Comparison of ENCODE assay signal across 8 cellular contexts in the genomic region with DNA sequence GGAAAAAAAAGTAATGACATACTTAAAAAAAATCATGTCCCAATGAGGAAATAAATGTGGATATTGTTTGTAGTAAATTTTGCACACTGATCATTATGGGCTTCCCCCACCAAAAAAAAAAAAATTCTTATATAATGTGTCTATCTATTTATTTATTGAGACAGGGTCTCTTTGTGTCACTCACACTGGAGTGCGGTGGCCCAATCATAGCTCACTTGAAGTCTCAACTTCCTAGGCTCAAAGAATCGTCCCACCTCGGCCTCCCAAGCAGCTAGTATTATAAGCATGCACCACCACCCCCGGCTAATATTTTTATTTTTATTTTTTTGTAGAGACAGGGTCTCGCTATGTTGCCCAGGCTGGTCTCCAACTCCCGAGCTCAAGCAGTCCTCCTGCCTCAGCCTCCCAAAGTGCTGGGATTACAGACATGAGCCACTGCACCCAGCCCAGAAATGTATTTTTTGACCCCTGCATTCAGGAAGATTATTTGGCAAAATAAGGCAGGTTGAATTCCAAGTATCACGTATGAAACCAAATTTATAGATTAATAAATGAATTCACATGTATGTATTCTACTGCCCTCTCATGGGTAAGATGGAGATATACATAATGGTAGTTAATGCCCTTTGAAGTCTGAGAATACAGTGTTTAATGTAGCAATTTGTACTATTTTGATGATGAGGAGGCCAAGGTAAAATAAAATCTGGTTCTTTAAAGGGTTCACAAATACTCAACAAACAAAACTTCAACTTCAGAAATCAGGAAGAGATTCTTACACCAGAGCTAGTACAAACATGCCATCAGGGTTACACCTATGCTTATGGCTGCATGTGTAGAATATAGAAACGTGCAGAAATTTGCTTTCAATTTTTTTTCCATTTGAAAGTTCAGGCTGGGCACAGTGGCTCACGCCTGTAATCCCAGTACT. TPM values are rescaled to one million over a fixed set of nuclear protein-coding genes. Genes with fewer than 3 reads are reported as not detected.
A peak's percentile ranks its signal among the peaks of the same experiment; 100 is the strongest.
DNase-seq lines count a peak whose midpoint lies in the region; ATAC-seq lines count a peak whose summit lies in the region.

No MANE protein-coding gene starts in this region.

- peaks cover 23% of the 10 kb centered on the region for H3K27me3 ChIP-seq in skeletal muscle satellite cell (ENCODE audit: control insufficient read depth, insufficient read depth, low read length)

- DNase-seq in NOMO-1 treated with DMSO at 0.1 percent for 48 hours (lab: John Stamatoyannopoulos, UW; ENCODE audit: unreplicated experiment) (peak; percentile 11), NOMO-1 treated with dmso at 0.1 percent for 144 hours (lab: John Stamatoyannopoulos, UW; ENCODE audit: unreplicated experiment) (no peak), NCI-H226 (peak; percentile 2), dermis microvascular lymphatic vessel endothelial cell (ENCODE audit: low read depth in 2 of 2) (peak; percentile 21 to 23)

- no peaks in the 10 kb centered on the region for H3K36me3 ChIP-seq in skeletal muscle satellite cell (ENCODE audit: insufficient read depth, low read length)

- peak overlapping the region; percentile 96 for H3K4me2 ChIP-seq in skeletal muscle satellite cell (ENCODE audit: low read length)

- H3K4me1 ChIP-seq in skeletal muscle satellite cell (ENCODE audit: control insufficient read depth, insufficient read depth, low read length) = peaks cover 7% of the 10 kb centered on the region

- ATAC-seq in GM21529 (IDR thresholded peaks at IDR 0.05; ENCODE audit: unreplicated experiment) (no peak), GM21576 (IDR thresholded peaks at IDR 0.05; ENCODE audit: unreplicated experiment) (no peak), HG02623 (IDR thresholded peaks at IDR 0.05; ENCODE audit: unreplicated experiment) (no peak)

- H3K4me3 ChIP-seq in skeletal muscle satellite cell (ENCODE audit: low read length) = peak overlapping the region; percentile 41

- H3K9me3 ChIP-seq in skeletal muscle satellite cell (replicated peaks; ENCODE audit: low read length) = no peaks in the 10 kb centered on the region

- H3K9ac ChIP-seq in skeletal muscle satellite cell (ENCODE audit: low read depth, low read length) = no peak overlapping the region

RNA-seq across cellular contexts. Expression of gene DENND2C, which starts 1.4 kb away (rescaled TPM):
- total RNA-seq in dermis microvascular lymphatic vessel endothelial cell = 4.0 and 6.4 TPM in 2 replicates
- 3.0 and 3.3 TPM in 2 replicates for total RNA-seq in skeletal muscle satellite cell (2012; rRNA removed)

RNA-seq across cellular contexts. Expression of gene AMPD1, which starts 24.1 kb away (rescaled TPM):
- not detected in 2 replicates for total RNA-seq in dermis microvascular lymphatic vessel endothelial cell
- 0.51 TPM in 1 of 2 replicates, not detected in the other for total RNA-seq in skeletal muscle satellite cell (2012; rRNA removed)

RNA-seq across cellular contexts. Expression of gene NRAS, which starts 45.3 kb away (rescaled TPM):
- total RNA-seq in dermis microvascular lymphatic vessel endothelial cell = 74.5 and 76.3 TPM in 2 replicates
- 70.6 and 81.6 TPM in 2 replicates for total RNA-seq in skeletal muscle satellite cell (2012; rRNA removed)
